ENCODE assay signal across 1 cellular context in the genomic region with DNA sequence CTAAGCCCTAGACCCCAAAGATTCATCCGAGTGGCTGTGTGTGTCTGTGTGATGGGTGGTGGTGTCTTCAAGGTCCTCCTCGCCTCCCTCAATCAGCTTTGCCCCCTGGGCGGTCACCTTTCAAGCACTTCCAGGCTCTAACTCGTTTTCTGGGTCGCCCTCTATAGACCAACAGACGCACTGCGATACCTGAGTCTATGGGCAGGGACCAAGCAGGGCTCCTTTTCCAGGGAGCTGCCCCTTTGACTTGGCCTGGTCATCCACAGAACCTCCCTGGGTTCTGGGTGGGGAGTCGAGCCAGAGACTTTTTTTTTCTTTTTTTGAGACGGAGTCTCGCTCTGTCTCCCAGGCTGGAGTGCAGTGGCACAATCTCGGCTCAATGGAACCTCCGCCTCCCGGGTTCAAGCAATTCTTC.
TF ChIP-seq lines count a peak whose summit lies in the region.

No MANE protein-coding gene starts in this region.

TF ChIP-seq in H1, 55 proteins besides CTCF, POLR2A, EP300 and RAD21:
- TF ChIP-seq KDM4A (IDR thresholded peaks at IDR 0.05; ENCODE audit: low read depth, low read length, severe bottlenecking): no peak
- TF ChIP-seq CHD2 (IDR thresholded peaks at IDR 0.05; ENCODE audit: low read length): no peak
- no peak for TF ChIP-seq KDM1A (IDR thresholded peaks at IDR 0.05; ENCODE audit: borderline replicate concordance, low read length)
- no peak for TF ChIP-seq MAFK (IDR thresholded peaks at IDR 0.05; ENCODE audit: low read depth, low read length)
- no peak for TF ChIP-seq ZNF274 (IDR thresholded peaks at IDR 0.05; ENCODE audit: borderline replicate concordance, extremely low read depth, low read length)
- no peak for TF ChIP-seq SP1 (IDR thresholded peaks at IDR 0.05; ENCODE audit: low read depth, low read length)
- 0 out of 2 replicates have a peak, but pooled peaks have one; percentile 20 for TF ChIP-seq CREB1 (IDR thresholded peaks at IDR 0.05)
- TF ChIP-seq POLR2AphosphoS5 (IDR thresholded peaks at IDR 0.05; ENCODE audit: low read depth, low read length): no peak
- no peak for TF ChIP-seq HDAC2 (IDR thresholded peaks at IDR 0.05; ENCODE audit: borderline replicate concordance in 1 of 2, low read depth in 2 of 2, low read length in 2 of 2)
- TF ChIP-seq, protein P1, sequence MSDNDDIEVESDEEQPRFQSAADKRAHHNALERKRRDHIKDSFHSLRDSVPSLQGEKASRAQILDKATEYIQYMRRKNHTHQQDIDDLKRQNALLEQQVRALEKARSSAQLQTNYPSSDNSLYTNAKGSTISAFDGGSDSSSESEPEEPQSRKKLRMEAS (IDR thresholded peaks at IDR 0.05): 0 out of 2 replicates have a peak, but pooled peaks have one; percentile 30
- TF ChIP-seq BCL11A (IDR thresholded peaks at IDR 0.05; ENCODE audit: low read depth in 2 of 2, low read length in 2 of 2): no peak
